13 cellular contexts compared by ENCODE assay signal in genomic region chr10:6721964-6722615, GRCh38.
A peak's percentile ranks its signal among the peaks of the same experiment; 100 is the strongest.
DNase-seq lines count a peak whose midpoint lies in the region; ATAC-seq and TF ChIP-seq lines count a peak whose summit lies in the region.
"Had no signal": no experiment of that assay in that cellular context is flagged by ENCODE, and none has a peak within 500 bp of the region (broad histone marks: within the 10 kb centered on the region; RNA-seq: fewer than 3 reads in every experiment).

No MANE protein-coding gene starts in this region.

- TF ChIP-seq RAD21 in SK-N-SH (IDR thresholded peaks at IDR 0.05; ENCODE audit: low read length) = no peak

- H3K4me2 ChIP-seq in SK-N-SH = peak overlapping the region; percentile 83

- intact Hi-C loops in prostate gland (cut with DNase I) = no loop called here

- H2AFZ ChIP-seq in SK-N-SH (ENCODE audit: low read depth) = peak overlapping the region; percentile 92

- no peaks in the 10 kb centered on the region for H3K9me2 ChIP-seq in SK-N-SH

- no peaks in the 10 kb centered on the region for H3K36me3 ChIP-seq in SK-N-SH (replicated peaks in 1 of 2; ENCODE audit: control insufficient read depth in 1 of 2, insufficient read depth in 2 of 2, low read length in 1 of 2)
- no peaks in the 10 kb centered on the region for H3K36me3 ChIP-seq in prostate gland
- H3K36me3 ChIP-seq: cardiac muscle cell had no signal

- CTCF ChIA-PET in SK-N-SH (lab: Yijun Ruan, JAX) = interaction anchor here (1.1 kb wide), 1 partner anchor 44 kb away, joined by 5 read pairs; no protein-coding TSS in a partner anchor

- 25% methylated on average over 11 of the region's 11 CpGs for WGBS in SK-N-SH (ENCODE audit: low lambda C conversion rate)
- 30% methylated on average over 11 of the region's 11 CpGs for WGBS in prostate gland

- peak overlapping the region; percentile 62 to 100; a peak in 3 of 4 replicates for H3K27ac ChIP-seq in SK-N-SH (ENCODE audit: low read depth in 2 of 2, low read length in 1 of 2)
- no peak overlapping the region for H3K27ac ChIP-seq in prostate gland
- H3K27ac ChIP-seq: cardiac muscle cell had no signal

- H4K20me1 ChIP-seq in SK-N-SH (ENCODE audit: insufficient read depth) = no peaks in the 10 kb centered on the region

- H3K27me3 ChIP-seq in SK-N-SH (ENCODE audit: insufficient read depth) (peaks cover 5% of the 10 kb centered on the region; the same call in 1 of the 2 replicates), prostate gland (replicated peaks; ENCODE audit: insufficient read depth) (no peaks in the 10 kb centered on the region)
- H3K27me3 ChIP-seq: cardiac muscle cell had no signal

- H3K79me2 ChIP-seq in SK-N-SH (ENCODE audit: insufficient read depth) = no peaks in the 10 kb centered on the region

- POLR2A ChIA-PET in SK-N-SH (lab: Yijun Ruan, JAX) = no interaction called here

- H3K9ac ChIP-seq in SK-N-SH = peak overlapping the region; percentile 77; the same call in 1 of the 2 replicates

- peak; percentile 82 for DNase-seq in Daoy (ENCODE audit: low read depth)
- DNase-seq in SK-N-SH = no peak
- DNase-seq in fibroblast of mammary gland (ENCODE audit: low read depth) = peak; percentile 99
- peak; percentile 18 for DNase-seq in prostate gland (ENCODE audit: low spot score)
- DNase-seq in NCI-H1105 (lab: John Stamatoyannopoulos, UW) = no peak
- DNase-seq: activated CD4-positive, CD25-positive, alpha-beta regulatory T cell treated with anti-CD3 and anti-CD28 coated beads, Interleukin-2, amount 50 U/mL, for 72 hours; DMS 273 treated with DMSO at 0.1 percent for 48 hours; NCI-H510A had no signal

- TF ChIP-seq EP300 in SK-N-SH (IDR thresholded peaks at IDR 0.05; ENCODE audit: borderline replicate concordance in 1 of 2, low read depth in 1 of 2, low read length in 1 of 2) = peak in 1 of 2 experiments; percentile 88; a peak in 2 of 4 replicates

- H3F3A ChIP-seq in SK-N-SH (replicated peaks; ENCODE audit: insufficient read depth) = peaks cover 20% of the 10 kb centered on the region

- H3K9me3 ChIP-seq in SK-N-SH = no peaks in the 10 kb centered on the region
- no peaks in the 10 kb centered on the region for H3K9me3 ChIP-seq in prostate gland

- peak overlapping the region; percentile 29; a peak in 3 of 4 replicates for H3K4me3 ChIP-seq in SK-N-SH (ENCODE audit: low read depth in 2 of 2, low read length in 1 of 2)
- H3K4me3 ChIP-seq in fibroblast of mammary gland (ENCODE audit: control insufficient read depth, low read depth, low read length) = peak overlapping the region; percentile 26
- no peak overlapping the region for H3K4me3 ChIP-seq in prostate gland
- H3K4me3 ChIP-seq: cardiac muscle cell, lung had no signal

- TF ChIP-seq CTCF in SK-N-SH (IDR thresholded peaks at IDR 0.05) (no peak), fibroblast of mammary gland (conservative IDR thresholded peaks at IDR 0.05; ENCODE audit: control insufficient read depth, insufficient read depth, low read depth, low read length) (no peak), prostate gland (IDR thresholded peaks at IDR 0.05) (no peak)

- H3K4me1 ChIP-seq in SK-N-SH (ENCODE audit: control insufficient read depth in 1 of 2, insufficient read depth in 2 of 2, low read depth in 1 of 2, low read length in 1 of 2) = peaks cover 0 to 14% of the 10 kb centered on the region in 2 experiments; a peak in 3 of 4 replicates
- H3K4me1 ChIP-seq in prostate gland (replicated peaks) = no peaks in the 10 kb centered on the region

- TF ChIP-seq POLR2A in prostate gland (IDR thresholded peaks at IDR 0.05) = no peak

- ATAC-seq in HG02981 (IDR thresholded peaks at IDR 0.05; ENCODE audit: unreplicated experiment) (no peak), GM18511 (IDR thresholded peaks at IDR 0.05; ENCODE audit: unreplicated experiment) (no peak), HG03025 (IDR thresholded peaks at IDR 0.05; ENCODE audit: low FRiP score, unreplicated experiment) (no peak)

TF ChIP-seq in SK-N-SH, 30 proteins besides CTCF, POLR2A, EP300 and RAD21 (continues in another document):
- TF ChIP-seq, protein P1, sequence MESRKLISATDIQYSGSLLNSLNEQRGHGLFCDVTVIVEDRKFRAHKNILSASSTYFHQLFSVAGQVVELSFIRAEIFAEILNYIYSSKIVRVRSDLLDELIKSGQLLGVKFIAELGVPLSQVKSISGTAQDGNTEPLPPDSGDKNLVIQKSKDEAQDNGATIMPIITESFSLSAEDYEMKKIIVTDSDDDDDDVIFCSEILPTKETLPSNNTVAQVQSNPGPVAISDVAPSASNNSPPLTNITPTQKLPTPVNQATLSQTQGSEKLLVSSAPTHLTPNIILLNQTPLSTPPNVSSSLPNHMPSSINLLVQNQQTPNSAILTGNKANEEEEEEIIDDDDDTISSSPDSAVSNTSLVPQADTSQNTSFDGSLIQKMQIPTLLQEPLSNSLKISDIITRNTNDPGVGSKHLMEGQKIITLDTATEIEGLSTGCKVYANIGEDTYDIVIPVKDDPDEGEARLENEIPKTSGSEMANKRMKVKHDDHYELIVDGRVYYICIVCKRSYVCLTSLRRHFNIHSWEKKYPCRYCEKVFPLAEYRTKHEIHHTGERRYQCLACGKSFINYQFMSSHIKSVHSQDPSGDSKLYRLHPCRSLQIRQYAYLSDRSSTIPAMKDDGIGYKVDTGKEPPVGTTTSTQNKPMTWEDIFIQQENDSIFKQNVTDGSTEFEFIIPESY (IDR thresholded peaks at IDR 0.05; ENCODE audit: borderline replicate concordance, low read depth) = no peak
- TF ChIP-seq ELF1 (IDR thresholded peaks at IDR 0.05) = 0 out of 2 replicates have a peak, but pooled peaks have one; percentile 22
- TF ChIP-seq FOSL2 (IDR thresholded peaks at IDR 0.05; ENCODE audit: borderline replicate concordance, low read depth) = peak; percentile 81
- TF ChIP-seq TEAD4 (IDR thresholded peaks at IDR 0.05; ENCODE audit: borderline replicate concordance, insufficient read depth) = peak; percentile 73; the same call in 1 of the 2 replicates
- TF ChIP-seq RCOR1 (IDR thresholded peaks at IDR 0.05; ENCODE audit: low read length) = no peak
- no peak for TF ChIP-seq USF1 (IDR thresholded peaks at IDR 0.05; ENCODE audit: borderline replicate concordance, low read depth)
- no peak for TF ChIP-seq NRF1 (IDR thresholded peaks at IDR 0.05; ENCODE audit: low read depth, low read length)
- TF ChIP-seq YY1 (IDR thresholded peaks at IDR 0.05; ENCODE audit: low read depth) = no peak
- no peak for TF ChIP-seq SIN3A (IDR thresholded peaks at IDR 0.05; ENCODE audit: borderline replicate concordance, low read depth, low read length)
- TF ChIP-seq FOXJ3 (CRISPR knock-in tag; IDR thresholded peaks at IDR 0.05) = no peak
- TF ChIP-seq MXI1 (IDR thresholded peaks at IDR 0.05; ENCODE audit: low read depth, low read length) = no peak
- TF ChIP-seq CHD2 (IDR thresholded peaks at IDR 0.05; ENCODE audit: low read length, partially characterized antibody) = no peak
- peak; percentile 36; the same call in 1 of the 2 replicates for TF ChIP-seq RXRA (IDR thresholded peaks at IDR 0.05; ENCODE audit: borderline replicate concordance, low read depth)
- TF ChIP-seq IRF3 (IDR thresholded peaks at IDR 0.05; ENCODE audit: low read depth, low read length) = no peak
- peak; percentile 52; the same call in 1 of the 2 replicates for TF ChIP-seq MAX (IDR thresholded peaks at IDR 0.05; ENCODE audit: low read depth)
- TF ChIP-seq POLR2AphosphoS5 (IDR thresholded peaks at IDR 0.05; ENCODE audit: low read depth, low read length) = peak; percentile 41; the same call in 1 of the 2 replicates
- peak; percentile 84 for TF ChIP-seq JUND (IDR thresholded peaks at IDR 0.05)

Comparison
In these comparisons a context has a peak if more than half of its experiments do, and no peak if none do; other contexts are left out.
1. DNase-seq: peak in Daoy (single experiment), fibroblast of mammary gland (single experiment) and prostate gland (single experiment); none in SK-N-SH (single experiment) and NCI-H1105 (single experiment).
2. H3K27ac ChIP-seq: peak in SK-N-SH (2 of 2); none in prostate gland (0 of 2).
3. H3K4me3 ChIP-seq: peak in SK-N-SH (2 of 2) and fibroblast of mammary gland (single experiment); none in prostate gland (0 of 2).